In the genomic region with DNA sequence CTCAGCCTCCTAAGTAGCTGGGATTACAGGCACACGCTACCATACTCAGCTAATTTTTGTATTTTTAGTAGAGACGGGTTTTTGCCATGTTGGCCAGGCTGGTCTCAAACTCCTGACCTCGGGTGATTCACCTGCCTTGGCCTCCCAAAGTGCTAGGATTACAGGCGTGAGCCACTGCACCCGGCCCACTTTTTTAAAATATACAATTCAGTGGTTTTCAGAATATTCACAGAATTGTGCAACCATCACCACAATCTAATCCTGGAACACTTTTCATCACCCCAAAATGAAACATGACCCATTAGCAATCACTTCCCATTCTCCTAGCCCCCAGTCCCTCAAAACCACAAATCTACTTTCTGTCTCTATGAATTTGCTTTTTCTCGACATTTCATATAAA, we compare ENCODE assay signal across 14 cellular contexts. TPM values are rescaled to one million over a fixed set of nuclear protein-coding genes. Genes with fewer than 3 reads are reported as not detected.
"Had no signal": no experiment of that assay in that cellular context is flagged by ENCODE, and none has a peak within 500 bp of the region (broad histone marks: within the 10 kb centered on the region; RNA-seq: fewer than 3 reads in every experiment).

No MANE protein-coding gene starts in this region.

RNA-seq across cellular contexts. Expression of gene HCN4, which starts 31.5 kb away (rescaled TPM):
- total RNA-seq: activated CD8-positive, alpha-beta memory T cell treated with anti-CD3 and anti-CD28 coated beads for 36 hours; dermis blood vessel endothelial cell; endothelial cell of umbilical vein; sigmoid colon; spleen; thoracic aorta had no signal
- polyA plus RNA-seq: keratinocyte, spleen had no signal

RNA-seq across cellular contexts. Expression of gene REC114, which starts 42.7 kb away (rescaled TPM):
- total RNA-seq: activated CD8-positive, alpha-beta memory T cell treated with anti-CD3 and anti-CD28 coated beads for 36 hours; chondrocyte; dermis blood vessel endothelial cell; endothelial cell of umbilical vein; esophagus muscularis mucosa; lung; occipital lobe; renal cortical epithelial cell; sigmoid colon; spleen; thoracic aorta; upper lobe of left lung had no signal
- polyA plus RNA-seq: adipose tissue, endothelial cell of umbilical vein, keratinocyte, sigmoid colon, spleen had no signal
